13 cellular contexts compared by ENCODE assay signal in genomic region chr3:15102833-15103232, GRCh38. TPM values are rescaled to one million over a fixed set of nuclear protein-coding genes. Genes with fewer than 3 reads are reported as not detected.
A peak's percentile ranks its signal among the peaks of the same experiment; 100 is the strongest.
DNase-seq lines count a peak whose midpoint lies in the region; ATAC-seq and TF ChIP-seq lines count a peak whose summit lies in the region.
"Had no signal": no experiment of that assay in that cellular context is flagged by ENCODE, and none has a peak within 500 bp of the region (broad histone marks: within the 10 kb centered on the region; RNA-seq: fewer than 3 reads in every experiment).

No MANE protein-coding gene starts in this region.

- intact Hi-C loops in breast epithelium (cut with DNase I; ENCODE audit: low total_unique reads) = no loop called here

- no peak for ATAC-seq in GM18909 (IDR thresholded peaks at IDR 0.05; ENCODE audit: poor library complexity, unreplicated experiment)
- ATAC-seq in HG02610 (IDR thresholded peaks at IDR 0.05; ENCODE audit: unreplicated experiment) = no peak
- ATAC-seq: activated T-cell treated with anti-CD3 and anti-CD28 coated beads, Interleukin-2, amount 50 U/mL, for 72 hours had no signal

- DNase-seq in MG63 = peak; percentile 81
- DNase-seq in breast epithelium (ENCODE audit: low spot score in 2 of 2) = peak in 1 of 2 donors; percentile 24
- peak; percentile 32 for DNase-seq in inferior parietal cortex (ENCODE audit: extremely low spot score)
- DNase-seq in NCI-H2107 (lab: John Stamatoyannopoulos, UW) = no peak
- DNase-seq in DMS79 (lab: John Stamatoyannopoulos, UW) = no peak
- DNase-seq: activated T-cell treated with anti-CD3 and anti-CD28 coated beads, Interleukin-2, amount 50 U/mL, for 72 hours; Kasumi-1; kidney; NCI-H524 treated with DMSO at 0.1 percent for 48 hours; stimulated activated naive CD4-positive, alpha-beta T cell treated with Interleukin-2 at 50 U/mL for 16 hours had no signal

- peak overlapping the region; percentile 65 to 68 for H3K27ac ChIP-seq in breast epithelium
- peak overlapping the region; percentile 84 for H3K27ac ChIP-seq in skeletal muscle tissue (ENCODE audit: low read depth, low read length)

- no peak for TF ChIP-seq POLR2A in breast epithelium (IDR thresholded peaks at IDR 0.05)

- peak overlapping the region in 2 of 3 donors; percentile 60 to 66 for H3K9ac ChIP-seq in skeletal muscle tissue (ENCODE audit: low read depth in 1 of 3, low read length in 3 of 3)

- H3K4me3 ChIP-seq in MG63 = no peak overlapping the region
- H3K4me3 ChIP-seq in breast epithelium = no peak overlapping the region
- peak overlapping the region in 2 of 3 donors; percentile 7 to 42 for H3K4me3 ChIP-seq in skeletal muscle tissue (ENCODE audit: low read length in 3 of 3)

- H3K4me1 ChIP-seq in breast epithelium = peaks cover 0 to 3% of the 10 kb centered on the region in 2 donors
- peaks cover 26 to 39% (median 34%) of the 10 kb centered on the region in 3 donors for H3K4me1 ChIP-seq in skeletal muscle tissue (ENCODE audit: control insufficient read depth in 3 of 3, insufficient read depth in 3 of 3, low read length in 3 of 3)

- H3K9me3 ChIP-seq in MG63 (no peaks in the 10 kb centered on the region), breast epithelium (no peaks in the 10 kb centered on the region), skeletal muscle tissue (ENCODE audit: control insufficient read depth in 3 of 3, low read length in 3 of 3) (no peaks in the 10 kb centered on the region)

- H3K27me3 ChIP-seq in MG63 = no peaks in the 10 kb centered on the region
- H3K27me3 ChIP-seq in breast epithelium = no peaks in the 10 kb centered on the region
- no peaks in the 10 kb centered on the region for H3K27me3 ChIP-seq in skeletal muscle tissue (ENCODE audit: control insufficient read depth in 3 of 3, insufficient read depth in 3 of 3, low read length in 3 of 3)

- H3K36me3 ChIP-seq in MG63 (no peaks in the 10 kb centered on the region), breast epithelium (no peaks in the 10 kb centered on the region), skeletal muscle tissue (ENCODE audit: control insufficient read depth in 3 of 3, insufficient read depth in 3 of 3, low read length in 3 of 3) (no peaks in the 10 kb centered on the region)

- TF ChIP-seq CTCF in breast epithelium (IDR thresholded peaks at IDR 0.05) = no peak

RNA-seq across cellular contexts. Expression of gene RBSN, which starts 3.9 kb away (rescaled TPM):
- total RNA-seq in MG63 (2014; rRNA removed; shearing (Covaris generic); ENCODE audit: low replicate concordance) = 10.4 and 13.3 TPM in 2 replicates
- 10 to 100 TPM; 28.6 to 30.5 (median 29.6) TPM for total RNA-seq in breast epithelium
- 30.3 TPM for total RNA-seq in skeletal muscle tissue

RNA-seq across cellular contexts. Expression of gene MRPS25, which starts 37.7 kb away (rescaled TPM):
- total RNA-seq in MG63 (2014; rRNA removed; shearing (Covaris generic); ENCODE audit: low replicate concordance) = 8.2 and 27.7 TPM in 2 replicates
- total RNA-seq in breast epithelium (10 to 100 TPM; 19.5 to 40.0 (median 36.4) TPM), skeletal muscle tissue (8.4 TPM)

Comparison
In these comparisons a context has a peak if more than half of its experiments do, and no peak if none do; other contexts are left out.
1. DNase-seq: peak in MG63 (single experiment) and inferior parietal cortex (single experiment); none in NCI-H2107 (single experiment) and DMS79 (single experiment).
2. H3K4me3 ChIP-seq: peak in skeletal muscle tissue (2 of 3); none in MG63 (single experiment) and breast epithelium (0 of 3).